ENCODE assay signal across 26 cellular contexts in the genomic region with DNA sequence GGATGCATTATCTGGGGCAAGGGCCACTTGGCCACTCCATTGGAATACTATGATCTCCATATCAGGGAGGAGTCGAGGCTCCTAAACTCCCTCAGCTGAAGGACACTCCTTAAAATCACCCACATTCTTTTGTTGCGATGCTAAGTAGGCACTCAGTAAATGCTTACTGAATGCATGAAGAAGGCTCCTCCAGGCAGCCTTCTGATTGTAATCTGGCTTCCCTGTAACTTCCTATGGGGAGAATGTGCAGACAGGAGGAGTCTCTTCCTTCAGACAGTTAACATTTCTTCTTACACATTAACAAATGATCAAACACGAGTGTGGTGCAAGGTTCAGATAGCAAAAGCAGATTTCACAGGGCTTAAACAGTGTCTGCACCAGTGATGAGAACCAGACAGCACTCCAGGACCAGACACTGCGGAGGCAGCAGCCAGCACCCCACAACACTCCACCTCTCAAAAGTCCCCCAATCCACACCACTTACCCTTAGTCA. TPM values are rescaled to one million over a fixed set of nuclear protein-coding genes. Genes with fewer than 3 reads are reported as not detected.
DNase-seq lines count a peak whose midpoint lies in the region; ATAC-seq and TF ChIP-seq lines count a peak whose summit lies in the region.
"Had no signal": no experiment of that assay in that cellular context is flagged by ENCODE, and none has a peak within 500 bp of the region (broad histone marks: within the 10 kb centered on the region; RNA-seq: fewer than 3 reads in every experiment).

No MANE protein-coding gene starts in this region.

- H3K9me3 ChIP-seq in IMR-90 (ENCODE audit: control insufficient read depth, insufficient read depth, low read length) = no peaks in the 10 kb centered on the region
- no peaks in the 10 kb centered on the region for H3K9me3 ChIP-seq in transverse colon
- H3K9me3 ChIP-seq: pancreas, right atrium auricular region, thoracic aorta had no signal

- H3K27me3 ChIP-seq in IMR-90 (ENCODE audit: control insufficient read depth, insufficient read depth, low read length) (no peaks in the 10 kb centered on the region), mesendoderm (ENCODE audit: insufficient read depth, low read length, poor library complexity) (no peaks in the 10 kb centered on the region), transverse colon (no peaks in the 10 kb centered on the region)
- H3K27me3 ChIP-seq: pancreas, right atrium auricular region had no signal

- 17% methylated on average over 1 of the region's 4 CpGs; no CpG with 5 or more reads in 1 of the 2 experiments for WGBS in IMR-90 (ENCODE audit: extremely low coverage in 2 of 2, insufficient read length in 1 of 2), 2 experiments
- no CpG with 5 or more reads among the region's 4 CpGs for WGBS in mesendoderm (ENCODE audit: extremely low coverage, insufficient coverage, low lambda C conversion rate)
- 17 to 49% methylated on average over 1 to 4 of the region's 4 CpGs for WGBS in transverse colon (ENCODE audit: low coverage in 1 of 2), 2 donors

- no peak for TF ChIP-seq RAD21 in IMR-90 (IDR thresholded peaks at IDR 0.05; ENCODE audit: low read length)

- no peak overlapping the region for H3K18ac ChIP-seq in IMR-90 (ENCODE audit: low read depth, low read length)
- no peak overlapping the region for H3K18ac ChIP-seq in mesendoderm (ENCODE audit: low read length)

- intact Hi-C loops in IMR-90 (cut with micrococcal nuclease) (no loop called here), transverse colon (cut with DNase I; ENCODE audit: low total_unique reads) (no loop called here)

- H4K8ac ChIP-seq in IMR-90 (ENCODE audit: low read depth in 2 of 2, low read length in 2 of 2) (no peak overlapping the region), mesendoderm (ENCODE audit: low read depth, low read length) (no peak overlapping the region)

- BruUV-seq in IMR-90 (replicated peaks; lab: Mats Ljungman, UMichigan) = no TSS peak

- H3K27ac ChIP-seq in IMR-90 (ENCODE audit: insufficient read depth, low read length) (no peak overlapping the region), mesendoderm (ENCODE audit: low read depth, low read length) (no peak overlapping the region), transverse colon (peak overlapping the region; percentile 56 to 71 (median 68))
- H3K27ac ChIP-seq: pancreas, right atrium auricular region, SK-N-MC, thoracic aorta, VCaP had no signal

- peaks cover 17% of the 10 kb centered on the region for H3K4me1 Mint-ChIP-seq in activated naive CD4-positive, alpha-beta T cell treated with anti-CD3 and anti-CD28 coated beads, Interleukin-2, amount 10 ng/mL, durations not matched to agents 7 days and 5 days

- H3K23ac ChIP-seq in IMR-90 (ENCODE audit: low read depth, low read length) (no peak overlapping the region), mesendoderm (ENCODE audit: low read length) (no peak overlapping the region)

- POLR2A ChIA-PET in IMR-90 (lab: Charles Lee; ENCODE audit: unreplicated experiment) = no interaction called here

- dilution Hi-C loops in IMR-90 (cut with HindIII; ENCODE audit: low sequenced_read_pairs, unreplicated experiment) = no loop called here

- H2AK9ac ChIP-seq in IMR-90 (replicated peaks; ENCODE audit: low read depth, low read length, poor library complexity) = no peak overlapping the region

- TF ChIP-seq POLR2A in IMR-90 (IDR thresholded peaks at IDR 0.05; ENCODE audit: low read depth, low read length) = no peak
- TF ChIP-seq POLR2A in transverse colon (IDR thresholded peaks at IDR 0.05) = no peak

- H2BK20ac ChIP-seq in IMR-90 (ENCODE audit: low read depth, low read length) = no peak overlapping the region

- H2BK5ac ChIP-seq in IMR-90 (ENCODE audit: low read depth, low read length, poor library complexity, severe bottlenecking) (no peak overlapping the region), mesendoderm (ENCODE audit: low read length) (no peak overlapping the region)

- H3K56ac ChIP-seq in IMR-90 (ENCODE audit: extremely low read depth, insufficient read depth, low read length) (no peak overlapping the region), mesendoderm (ENCODE audit: low read length) (no peak overlapping the region)

- H3K4me2 ChIP-seq in IMR-90 (ENCODE audit: low read depth, low read length) (no peak overlapping the region), mesendoderm (ENCODE audit: low read length) (no peak overlapping the region)

- H3K79me1 ChIP-seq in IMR-90 (ENCODE audit: low read depth in 1 of 2, low read length in 2 of 2) = peaks cover 1 to 2% of the 10 kb centered on the region in 2 experiments; a peak in 1 of 4 replicates
- H3K79me1 ChIP-seq in mesendoderm (ENCODE audit: low read length) = peaks cover 4% of the 10 kb centered on the region

- no peak overlapping the region for H3K4me3 ChIP-seq in IMR-90 (ENCODE audit: insufficient read depth, low read depth, low read length)
- no peak overlapping the region for H3K4me3 ChIP-seq in epithelial cell of proximal tubule (ENCODE audit: low read depth, low read length)
- H3K4me3 ChIP-seq in mesendoderm (ENCODE audit: low read length) = no peak overlapping the region
- no peak overlapping the region for H3K4me3 ChIP-seq in transverse colon
- H3K4me3 ChIP-seq: pancreas, right atrium auricular region, SK-N-MC, thoracic aorta had no signal

- H3K36me3 ChIP-seq in IMR-90 (ENCODE audit: control insufficient read depth, insufficient read depth, low read length) (no peaks in the 10 kb centered on the region), mesendoderm (ENCODE audit: control insufficient read depth, insufficient read depth, low read length) (no peaks in the 10 kb centered on the region), transverse colon (no peaks in the 10 kb centered on the region)
- H3K36me3 ChIP-seq: pancreas, thoracic aorta had no signal

- no peaks in the 10 kb centered on the region for H3K4me1 ChIP-seq in IMR-90 (ENCODE audit: control insufficient read depth, insufficient read depth, low read length)
- peaks cover 8% of the 10 kb centered on the region for H3K4me1 ChIP-seq in mesendoderm (ENCODE audit: control insufficient read depth, low read depth, low read length)
- peaks cover 0 to 24% (median 16%) of the 10 kb centered on the region in 4 donors for H3K4me1 ChIP-seq in transverse colon
- H3K4me1 ChIP-seq: pancreas, right atrium auricular region had no signal

- H2BK15ac ChIP-seq in IMR-90 (ENCODE audit: low read depth, low read length) = no peak overlapping the region
- no peak overlapping the region for H2BK15ac ChIP-seq in mesendoderm (replicated peaks; ENCODE audit: low read depth)

- no peaks in the 10 kb centered on the region for H3K27me3 Mint-ChIP-seq in activated naive CD4-positive, alpha-beta T cell treated with anti-CD3 and anti-CD28 coated beads, Interleukin-2, amount 10 ng/mL, durations not matched to agents 7 days and 5 days
- H3K27me3 Mint-ChIP-seq: activated CD4-positive, alpha-beta T cell treated with anti-CD3 and anti-CD28 coated beads, Interleukin-2, amount 10 ng/mL, durations not matched to agents 24 days and 14 days; activated CD8-positive, alpha-beta memory T cell treated with anti-CD3 and anti-CD28 coated beads, Interleukin-2, amount 10 ng/mL, durations not matched to agents 7 days and 5 days; activated naive CD4-positive, alpha-beta T cell treated with anti-CD3 and anti-CD28 coated beads, Interleukin-2, amount 50 U/mL, for 24 hours; CD4-positive, alpha-beta T cell; natural killer cell treated with Interleukin-12 subunit alpha and Interleukin-12 subunit beta and Interleukin-15 and Interleukin-18, amount 100 ng/mL, for 72 hours had no signal

- H3K9me3 Mint-ChIP-seq in activated naive CD4-positive, alpha-beta T cell treated with anti-CD3 and anti-CD28 coated beads, Interleukin-2, amount 10 ng/mL, durations not matched to agents 7 days and 5 days = no peaks in the 10 kb centered on the region
- H3K9me3 Mint-ChIP-seq: activated CD4-positive, alpha-beta T cell treated with anti-CD3 and anti-CD28 coated beads, Interleukin-2, amount 10 ng/mL, durations not matched to agents 24 days and 14 days; activated naive CD4-positive, alpha-beta T cell treated with anti-CD3 and anti-CD28 coated beads, Interleukin-2, amount 50 U/mL, for 24 hours; activated T-helper 1 cell treated with anti-CD3 and anti-CD28 coated beads, Interleukin-12 subunit alpha, Interleukin-12 subunit beta, Interleukin-2, Interleukin-4 antibody, amounts not matched to agents 30 ng/mL and 10 ng/mL and 1 ng/mL, durations not matched to agents 14 hours and 24 hours and 36 hours; CD4-positive, alpha-beta T cell; mesothelial cell of epicardium; natural killer cell treated with Interleukin-12 subunit alpha and Interleukin-12 subunit beta and Interleukin-15 and Interleukin-18, amount 100 ng/mL, for 72 hours; T-helper 2 cell treated with Interferon-gamma antibody and Interleukin-4, amounts not matched to agents 5 μg/mL and 100 μg/mL, for 36 hours had no signal

- no peak overlapping the region for H2BK120ac ChIP-seq in IMR-90 (ENCODE audit: low read depth, low read length)
- H2BK120ac ChIP-seq in mesendoderm (ENCODE audit: low read depth, low read length) = no peak overlapping the region

- no peak overlapping the region for H4K91ac ChIP-seq in IMR-90 (ENCODE audit: insufficient read depth, low read depth, low read length)

- H3K14ac ChIP-seq in IMR-90 (replicated peaks; ENCODE audit: low read depth, low read length) = no peak overlapping the region

- no peaks in the 10 kb centered on the region for H4K20me1 ChIP-seq in IMR-90 (ENCODE audit: insufficient read depth, low read length)

- CTCF ChIA-PET in IMR-90 (lab: Yijun Ruan, JAX) = interaction anchor here (0.5 kb wide), 1 partner anchor 17 kb away, joined by 3 read pairs; no protein-coding TSS in a partner anchor
- CTCF ChIA-PET in activated naive CD4-positive, alpha-beta T cell treated with anti-CD3 and anti-CD28 coated beads, Interleukin-2, amount 10 ng/mL, durations not matched to agents 7 days and 5 days (lab: Charles Lee) = no interaction called here

- H4K5ac ChIP-seq in IMR-90 (ENCODE audit: low read depth, low read length) = no peak overlapping the region
- H4K5ac ChIP-seq in mesendoderm (ENCODE audit: low read length) = no peak overlapping the region

- no peaks in the 10 kb centered on the region for H3K36me3 Mint-ChIP-seq in activated naive CD4-positive, alpha-beta T cell treated with anti-CD3 and anti-CD28 coated beads, Interleukin-2, amount 10 ng/mL, durations not matched to agents 7 days and 5 days
- H3K36me3 Mint-ChIP-seq: activated CD8-positive, alpha-beta memory T cell treated with anti-CD3 and anti-CD28 coated beads, Interleukin-2, amount 10 ng/mL, durations not matched to agents 7 days and 5 days; activated naive CD4-positive, alpha-beta T cell treated with anti-CD3 and anti-CD28 coated beads, Interleukin-2, amount 50 U/mL, for 24 hours; mesothelial cell of epicardium; natural killer cell treated with Interleukin-12 subunit alpha and Interleukin-12 subunit beta and Interleukin-15 and Interleukin-18, amount 100 ng/mL, for 72 hours had no signal

- TF ChIP-seq CTCF in IMR-90 (conservative IDR thresholded peaks at IDR 0.05; ENCODE audit: low read depth, low read length) (no peak), epithelial cell of proximal tubule (conservative IDR thresholded peaks at IDR 0.05; ENCODE audit: low read depth, low read length) (no peak), transverse colon (IDR thresholded peaks at IDR 0.05) (no peak)

- H3K79me2 ChIP-seq in mesendoderm (ENCODE audit: control insufficient read depth, insufficient read depth, low read length) = peaks cover 2% of the 10 kb centered on the region

- in situ Hi-C loops in IMR-90 (cut with MboI; ENCODE audit: low sequenced_read_pairs) (no loop called here), transverse colon (cut with MboI; ENCODE audit: low pct_ligation_motif_present in 1 of 4, low pct_unique_long_range_greater_than_20kb in 1 of 4, low sequenced_read_pairs in 3 of 4) (no loop called here)

- H2AK5ac ChIP-seq in IMR-90 (ENCODE audit: low read depth, low read length) (no peak overlapping the region), mesendoderm (ENCODE audit: low read length) (no peak overlapping the region)

- no peak for DNase-seq in IMR-90
- peak; percentile 20 for DNase-seq in epithelial cell of proximal tubule (ENCODE audit: low read depth)
- DNase-seq in mesendoderm = peak; percentile 82
- DNase-seq in transverse colon = peak; percentile 28
- no peak for DNase-seq in activated naive CD4-positive, alpha-beta T cell treated with anti-CD3 and anti-CD28 coated beads, Interleukin-2, amount 10 ng/mL, durations not matched to agents 7 days and 5 days
- no peak for DNase-seq in H4 (ENCODE audit: low spot score)
- DNase-seq: activated CD4-positive, alpha-beta T cell treated with anti-CD3 and anti-CD28 coated beads, Interleukin-2, amount 10 ng/mL, durations not matched to agents 24 days and 14 days; activated CD8-positive, alpha-beta memory T cell treated with anti-CD3 and anti-CD28 coated beads, Interleukin-2, amount 10 ng/mL, durations not matched to agents 7 days and 5 days; anterior cingulate cortex; CD4-positive, alpha-beta T cell; cortex of kidney; NCI-H1694 treated with DMSO at 0.1 percent for 48 hours; NCI-H69; pancreas; stimulated activated CD4-positive, alpha-beta T cell treated with anti-CD3 and anti-CD28 coated beads, Interleukin-12 subunit alpha, Interleukin-12 subunit beta, amount 100 ng/mL, for 4 hours; stimulated activated naive CD8-positive, alpha-beta T cell treated with anti-CD3 and anti-CD28 coated beads, Interleukin-15, Interleukin-2, amounts not matched to agents 100 U/mL and 50 U/mL, for 24 hours had no signal

- H3K9me1 ChIP-seq in IMR-90 (ENCODE audit: insufficient read depth, low read length) = no peaks in the 10 kb centered on the region

- no peak overlapping the region for H3K4me3 Mint-ChIP-seq in activated naive CD4-positive, alpha-beta T cell treated with anti-CD3 and anti-CD28 coated beads, Interleukin-2, amount 10 ng/mL, durations not matched to agents 7 days and 5 days
- H3K4me3 Mint-ChIP-seq: activated CD4-positive, alpha-beta T cell treated with anti-CD3 and anti-CD28 coated beads, Interleukin-2, amount 10 ng/mL, durations not matched to agents 24 days and 14 days; activated CD8-positive, alpha-beta memory T cell treated with anti-CD3 and anti-CD28 coated beads, Interleukin-2, amount 10 ng/mL, durations not matched to agents 7 days and 5 days; activated naive CD4-positive, alpha-beta T cell treated with anti-CD3 and anti-CD28 coated beads, Interleukin-2, amount 50 U/mL, for 24 hours; activated T-helper 1 cell treated with anti-CD3 and anti-CD28 coated beads, Interleukin-12 subunit alpha, Interleukin-12 subunit beta, Interleukin-2, Interleukin-4 antibody, amounts not matched to agents 30 ng/mL and 10 ng/mL and 1 ng/mL, durations not matched to agents 14 hours and 24 hours and 36 hours; CD4-positive, alpha-beta T cell; mesothelial cell of epicardium; natural killer cell treated with Interleukin-12 subunit alpha and Interleukin-12 subunit beta and Interleukin-15 and Interleukin-18, amount 100 ng/mL, for 72 hours; T-helper 2 cell treated with Interferon-gamma antibody and Interleukin-4, amounts not matched to agents 5 μg/mL and 100 μg/mL, for 36 hours had no signal

- ATAC-seq in IMR-90 (ENCODE audit: low read depth) (peak; percentile 35; the same call in 1 of the 2 replicates), HG03520 (IDR thresholded peaks at IDR 0.05; ENCODE audit: unreplicated experiment) (no peak)
- ATAC-seq: activated CD8-positive, alpha-beta memory T cell treated with anti-CD3 and anti-CD28 coated beads, Interleukin-2, amount 10 ng/mL, durations not matched to agents 7 days and 5 days; natural killer cell treated with Interleukin-12 subunit alpha and Interleukin-12 subunit beta and Interleukin-15 and Interleukin-18, amount 100 ng/mL, for 72 hours; pancreas; stimulated activated naive CD8-positive, alpha-beta T cell treated with anti-CD3 and anti-CD28 coated beads, Interleukin-15, Interleukin-2, amounts not matched to agents 100 U/mL and 50 U/mL, for 24 hours had no signal

- TF ChIP-seq EP300 in transverse colon (IDR thresholded peaks at IDR 0.05; ENCODE audit: low read depth) = no peak

- H3K4ac ChIP-seq in IMR-90 (ENCODE audit: low read depth, low read length) (no peak overlapping the region), mesendoderm (ENCODE audit: low read depth, low read length) (no peak overlapping the region)

- H3K27ac Mint-ChIP-seq in activated naive CD4-positive, alpha-beta T cell treated with anti-CD3 and anti-CD28 coated beads, Interleukin-2, amount 10 ng/mL, durations not matched to agents 7 days and 5 days = no peak overlapping the region
- H3K27ac Mint-ChIP-seq: activated CD4-positive, alpha-beta T cell treated with anti-CD3 and anti-CD28 coated beads, Interleukin-2, amount 10 ng/mL, durations not matched to agents 24 days and 14 days; activated CD8-positive, alpha-beta memory T cell treated with anti-CD3 and anti-CD28 coated beads, Interleukin-2, amount 10 ng/mL, durations not matched to agents 7 days and 5 days; activated naive CD4-positive, alpha-beta T cell treated with anti-CD3 and anti-CD28 coated beads, Interleukin-2, amount 50 U/mL, for 24 hours; activated T-helper 1 cell treated with anti-CD3 and anti-CD28 coated beads, Interleukin-12 subunit alpha, Interleukin-12 subunit beta, Interleukin-2, Interleukin-4 antibody, amounts not matched to agents 30 ng/mL and 10 ng/mL and 1 ng/mL, durations not matched to agents 14 hours and 24 hours and 36 hours; CD4-positive, alpha-beta T cell; mesothelial cell of epicardium; natural killer cell treated with Interleukin-12 subunit alpha and Interleukin-12 subunit beta and Interleukin-15 and Interleukin-18, amount 100 ng/mL, for 72 hours; T-helper 2 cell treated with Interferon-gamma antibody and Interleukin-4, amounts not matched to agents 5 μg/mL and 100 μg/mL, for 36 hours had no signal

- H2AFZ ChIP-seq in IMR-90 (replicated peaks; ENCODE audit: low read length, poor library complexity) = no peak overlapping the region

- H3K9ac ChIP-seq in IMR-90 (ENCODE audit: low read depth, low read length) (no peak overlapping the region), mesendoderm (ENCODE audit: low read length) (no peak overlapping the region)

RNA-seq across cellular contexts. Expression of gene USO1, which starts 21.4 kb away (rescaled TPM):
- total RNA-seq in IMR-90 (2012; rRNA removed) (121 and 181 TPM in 2 replicates), epithelial cell of proximal tubule (46.0 and 57.8 TPM in 2 replicates), transverse colon (100 to 1,000 TPM in 1 of 4 donors, 10 to 100 TPM in 3; 24.3 to 110 (median 61.0) TPM)
- 48.1 and 63.7 TPM in 2 replicates for polyA plus RNA-seq in IMR-90 (2012; rRNA removed)
- 9.8 and 15.2 TPM in 2 replicates for polyA plus RNA-seq in IMR-90 (2012; cell fraction: cytosol; rRNA removed)
- 4.2 and 49.2 TPM in 2 replicates for polyA plus RNA-seq in IMR-90 (2012; cell fraction: nucleus; rRNA removed; ENCODE audit: low replicate concordance)
- polyA plus RNA-seq in mesendoderm (2013, experiment 1 of 2) = 72.2 TPM
- 73.5 TPM for polyA plus RNA-seq in mesendoderm (2013, experiment 2 of 2)
- total RNA-seq in H4 (2014; rRNA removed; shearing (Covaris generic)) = 63.4 and 70.9 TPM in 2 replicates

RNA-seq across cellular contexts. Expression of gene G3BP2, which starts 29.8 kb away (rescaled TPM):
- total RNA-seq in IMR-90 (2012; rRNA removed) (183 and 306 TPM in 2 replicates), epithelial cell of proximal tubule (109 and 113 TPM in 2 replicates), transverse colon (100 to 1,000 TPM in 2 of 4 donors, 10 to 100 TPM in 2; 50.7 to 110 (median 88.0) TPM)
- 63.3 and 80.5 TPM in 2 replicates for polyA plus RNA-seq in IMR-90 (2012; rRNA removed)
- 38.6 and 103 TPM in 2 replicates for polyA plus RNA-seq in IMR-90 (2012; cell fraction: cytosol; rRNA removed)
- 11.8 and 39.2 TPM in 2 replicates for polyA plus RNA-seq in IMR-90 (2012; cell fraction: nucleus; rRNA removed; ENCODE audit: low replicate concordance)
- polyA plus RNA-seq in mesendoderm (2013, experiment 1 of 2) = 150 TPM
- polyA plus RNA-seq in mesendoderm (2013, experiment 2 of 2) = 151 TPM
- 104 and 131 TPM in 2 replicates for total RNA-seq in H4 (2014; rRNA removed; shearing (Covaris generic))

Comparison
In these comparisons a context has a peak if more than half of its experiments do, and no peak if none do; other contexts are left out.
1. DNase-seq: peak in epithelial cell of proximal tubule (single experiment), mesendoderm (single experiment) and transverse colon (single experiment); none in IMR-90 (single experiment), activated naive CD4-positive, alpha-beta T cell treated with anti-CD3 and anti-CD28 coated beads, Interleukin-2, amount 10 ng/mL, durations not matched to agents 7 days and 5 days (single experiment) and H4 (single experiment).
2. H3K27ac ChIP-seq: peak in transverse colon (4 of 4); none in IMR-90 (single experiment) and mesendoderm (single experiment).